In the genomic region with DNA sequence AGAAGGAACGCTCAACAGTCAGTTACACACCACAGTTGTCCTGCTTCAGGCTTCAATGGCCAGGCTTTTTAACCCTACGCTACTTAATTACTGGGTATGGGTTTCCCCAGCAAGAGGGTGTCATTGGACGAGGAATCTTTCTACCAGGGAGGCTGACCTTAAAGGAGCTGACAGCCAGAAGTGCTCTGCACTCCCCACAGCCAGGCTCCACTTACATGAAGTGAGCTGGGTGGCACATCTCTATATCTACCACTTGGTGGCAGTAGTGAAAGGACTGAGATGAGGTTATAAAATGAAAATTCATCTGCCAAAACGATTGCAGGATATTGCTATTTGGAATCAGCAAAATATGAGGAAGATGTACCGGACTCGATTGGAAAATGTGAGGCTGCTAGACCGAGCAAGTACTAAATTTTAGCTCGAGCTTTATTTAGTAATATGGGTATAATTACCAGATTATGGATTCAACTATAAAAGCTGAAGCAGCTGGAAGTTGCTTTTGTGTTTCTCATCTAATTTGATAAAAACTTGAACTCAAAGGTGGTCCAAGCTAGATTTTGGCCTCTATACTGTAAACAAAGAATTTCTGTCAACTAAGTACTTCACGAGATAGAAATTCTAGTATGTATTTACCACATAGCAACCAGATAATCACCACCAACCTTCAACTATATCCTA, we compare ENCODE assay signal across 8 cellular contexts. TPM values are rescaled to one million over a fixed set of nuclear protein-coding genes. Genes with fewer than 3 reads are reported as not detected.
DNase-seq lines count a peak whose midpoint lies in the region; ATAC-seq and TF ChIP-seq lines count a peak whose summit lies in the region.

No MANE protein-coding gene starts in this region.

- H2AFZ ChIP-seq in osteoblast (ENCODE audit: low read length) = peak overlapping the region; percentile 76

- H3K4me2 ChIP-seq in osteoblast (ENCODE audit: insufficient read depth, low read length) = peak overlapping the region; percentile 46

- H3K4me1 ChIP-seq in foreskin keratinocyte (peaks cover 14% of the 10 kb centered on the region), osteoblast (ENCODE audit: insufficient read depth, low read length) (peaks cover 32% of the 10 kb centered on the region)

- H4K20me1 ChIP-seq in osteoblast (ENCODE audit: insufficient read depth, low read length) = no peaks in the 10 kb centered on the region

- ATAC-seq in GM18873 (IDR thresholded peaks at IDR 0.05; ENCODE audit: low FRiP score, unreplicated experiment) (peak; percentile 77), HG03064 (IDR thresholded peaks at IDR 0.05; ENCODE audit: low read depth, unreplicated experiment) (peak; percentile 82), foreskin keratinocyte (peak; percentile 89)

- no peaks in the 10 kb centered on the region for H3K27me3 ChIP-seq in foreskin keratinocyte
- H3K27me3 ChIP-seq in osteoblast (ENCODE audit: insufficient read depth, low read length) = no peaks in the 10 kb centered on the region

- peak; percentile 80 for TF ChIP-seq CTCF in foreskin keratinocyte (conservative IDR thresholded peaks at IDR 0.05)
- TF ChIP-seq CTCF in osteoblast (IDR thresholded peaks at IDR 0.05; ENCODE audit: extremely low read depth, low read depth, low read length) = peak; percentile 85

- no peaks in the 10 kb centered on the region for H3K36me3 ChIP-seq in osteoblast (ENCODE audit: insufficient read depth, low read length)

- H3K4me3 ChIP-seq in osteoblast (ENCODE audit: insufficient read depth, low read length) = no peak overlapping the region

- DNase-seq in COLO668 (lab: John Stamatoyannopoulos, UW; ENCODE audit: unreplicated experiment) (peak; percentile 7), NCI-H2196 (lab: John Stamatoyannopoulos, UW; ENCODE audit: unreplicated experiment) (peak; percentile 47), activated T-cell treated with anti-CD3 and anti-CD28 coated beads for 4 hours (peak; percentile 3), foreskin keratinocyte (peak in 1 of 2 donors; percentile 39), osteoblast (ENCODE audit: insufficient read length, low spot score, missing footprints) (no peak), NCI-H128 (lab: John Stamatoyannopoulos, UW; ENCODE audit: unreplicated experiment) (no peak)

- H3K9me3 ChIP-seq in osteoblast (ENCODE audit: low read depth, low read length) = peaks cover 5% of the 10 kb centered on the region

- H3K27ac ChIP-seq in foreskin keratinocyte = no peak overlapping the region
- no peak overlapping the region for H3K27ac ChIP-seq in osteoblast (ENCODE audit: low read depth, low read length)

- H3K79me2 ChIP-seq in osteoblast (ENCODE audit: insufficient read depth, low read length) = no peaks in the 10 kb centered on the region

RNA-seq across cellular contexts. Expression of a gene that starts 54.0 kb away (rescaled TPM):
- 1.2 and 1.7 TPM in 2 replicates for total RNA-seq in foreskin keratinocyte
- polyA plus RNA-seq in foreskin keratinocyte = 0.74 and 1.2 TPM in 2 replicates
- 3.6 and 4.1 TPM in 2 replicates for total RNA-seq in osteoblast

RNA-seq across cellular contexts. Expression of a gene that starts 55.5 kb away (rescaled TPM):
- total RNA-seq in foreskin keratinocyte (not detected in 2 replicates), osteoblast (1.2 and 1.8 TPM in 2 replicates)
- polyA plus RNA-seq in foreskin keratinocyte = not detected in 2 replicates

Comparison
In these comparisons a context has a peak if more than half of its experiments do, and no peak if none do; other contexts are left out.
1. DNase-seq: peak in COLO668 (single experiment), NCI-H2196 (single experiment) and activated T-cell treated with anti-CD3 and anti-CD28 coated beads for 4 hours (single experiment); none in osteoblast (single experiment) and NCI-H128 (single experiment).
2. Peak in every context shown above with its lines, with median percentiles within 50 percentile points of each other: ATAC-seq.